In genomic region chr6:25585225-25585624, GRCh38 we compare ENCODE assay signal across 28 cellular contexts.
DNase-seq lines count a peak whose midpoint lies in the region; ATAC-seq and TF ChIP-seq lines count a peak whose summit lies in the region.
"Had no signal": no experiment of that assay in that cellular context is flagged by ENCODE, and none has a peak within 500 bp of the region (broad histone marks: within the 10 kb centered on the region; RNA-seq: fewer than 3 reads in every experiment).

No MANE protein-coding gene starts in this region.

- DNase-seq in body of pancreas = peak in 3 of 4 donors; percentile 41 to 55 (median 46)
- no peak for DNase-seq in activated CD4-positive, alpha-beta T cell treated with anti-CD3 and anti-CD28 coated beads for 36 hours
- DNase-seq: 8988T; ACHN; AML-193; BE2C; C1 segment of cervical spinal cord; Caco-2; Calu3; CD4-positive, alpha-beta memory T cell; CD4-positive, alpha-beta T cell; CD4-positive, CD25-positive, alpha-beta regulatory T cell; CD8-positive, alpha-beta memory T cell; CD8-positive, alpha-beta T cell; COR-L47; DMS 273 treated with DMSO at 0.1 percent for 48 hours; DMS153; DMS53; DMS79; DND-41; EL had no signal

- H3K27me3 ChIP-seq in body of pancreas = no peaks in the 10 kb centered on the region
- H3K27me3 ChIP-seq: BE2C; BLaER1; BLaER1 treated with 17β-estradiol and CSF1 and Interleukin-3, amounts not matched to agents 10 nM and 100 nM had no signal

- intact Hi-C loops in body of pancreas (cut with DNase I) = no loop called here
- intact Hi-C loops in activated CD4-positive, alpha-beta T cell treated with anti-CD3 and anti-CD28 coated beads for 36 hours (cut with DNase I, micrococcal nuclease) = no loop called here

- TF ChIP-seq CTCF in body of pancreas (IDR thresholded peaks at IDR 0.05) = no peak

- H3K9me3 ChIP-seq in body of pancreas = no peaks in the 10 kb centered on the region
- H3K9me3 ChIP-seq: A549, BE2C, Caco-2 had no signal

- peak overlapping the region in 2 of 4 donors; percentile 22 to 52 for H3K27ac ChIP-seq in body of pancreas
- H3K27ac ChIP-seq: 22Rv1; A549; BLaER1; BLaER1 treated with 17β-estradiol and CSF1 and Interleukin-3, amounts not matched to agents 10 nM and 100 nM; C4-2B had no signal

- no peak for TF ChIP-seq POLR2A in body of pancreas (IDR thresholded peaks at IDR 0.05)

- peaks cover 13% of the 10 kb centered on the region for H3K4me1 ChIP-seq in body of pancreas
- H3K4me1 ChIP-seq: A549, BE2C, Caco-2 had no signal

- H3K36me3 Mint-ChIP-seq in activated CD4-positive, alpha-beta T cell treated with anti-CD3 and anti-CD28 coated beads for 36 hours (ENCODE audit: low read depth) = peaks cover 2% of the 10 kb centered on the region
- H3K36me3 Mint-ChIP-seq: CD14-positive monocyte had no signal

- H3K9me3 Mint-ChIP-seq in activated CD4-positive, alpha-beta T cell treated with anti-CD3 and anti-CD28 coated beads for 36 hours (ENCODE audit: low read depth) = no peaks in the 10 kb centered on the region
- H3K9me3 Mint-ChIP-seq: CD4-positive, alpha-beta memory T cell; CD4-positive, alpha-beta T cell; CD8-positive, alpha-beta T cell had no signal

- H3K4me1 Mint-ChIP-seq in activated CD4-positive, alpha-beta T cell treated with anti-CD3 and anti-CD28 coated beads for 36 hours = peaks cover 2% of the 10 kb centered on the region
- H3K4me1 Mint-ChIP-seq: CD14-positive monocyte had no signal

- no peak overlapping the region for H3K27ac Mint-ChIP-seq in activated CD4-positive, alpha-beta T cell treated with anti-CD3 and anti-CD28 coated beads for 36 hours
- H3K27ac Mint-ChIP-seq: B cell; CD14-positive monocyte; CD4-positive, alpha-beta memory T cell; CD4-positive, alpha-beta T cell; CD4-positive, CD25-positive, alpha-beta regulatory T cell; CD8-positive, alpha-beta memory T cell; CD8-positive, alpha-beta T cell had no signal

- 32 to 39% methylated on average over 4 of the region's 4 CpGs for WGBS in body of pancreas, 2 donors

- no peaks in the 10 kb centered on the region for H3K27me3 Mint-ChIP-seq in activated CD4-positive, alpha-beta T cell treated with anti-CD3 and anti-CD28 coated beads for 36 hours
- H3K27me3 Mint-ChIP-seq: B cell; CD4-positive, alpha-beta memory T cell; CD4-positive, alpha-beta T cell; CD4-positive, CD25-positive, alpha-beta regulatory T cell had no signal

- H3K36me3 ChIP-seq in body of pancreas (replicated peaks in 1 of 2; ENCODE audit: insufficient read depth in 1 of 2, low read depth in 2 of 2) = no peaks in the 10 kb centered on the region
- H3K36me3 ChIP-seq: BE2C; BLaER1; BLaER1 treated with 17β-estradiol and CSF1 and Interleukin-3, amounts not matched to agents 10 nM and 100 nM had no signal

- POLR2A ChIA-PET in activated CD4-positive, alpha-beta T cell treated with anti-CD3 and anti-CD28 coated beads for 36 hours (lab: Charles Lee) = no interaction called here

- peak; percentile 81 for ATAC-seq in body of pancreas
- ATAC-seq in activated CD4-positive, alpha-beta T cell treated with anti-CD3 and anti-CD28 coated beads for 36 hours = no peak
- ATAC-seq: A549; CD8-positive, alpha-beta T cell had no signal

- no peak overlapping the region for H3K4me3 ChIP-seq in body of pancreas
- H3K4me3 ChIP-seq: A549; BLaER1; BLaER1 treated with 17β-estradiol and CSF1 and Interleukin-3, amounts not matched to agents 10 nM and 100 nM had no signal

- H3K4me3 Mint-ChIP-seq in activated CD4-positive, alpha-beta T cell treated with anti-CD3 and anti-CD28 coated beads for 36 hours = no peak overlapping the region
- H3K4me3 Mint-ChIP-seq: B cell; CD14-positive monocyte; CD4-positive, alpha-beta memory T cell; CD4-positive, alpha-beta T cell; CD4-positive, CD25-positive, alpha-beta regulatory T cell; CD8-positive, alpha-beta memory T cell; CD8-positive, alpha-beta T cell had no signal

- CTCF ChIA-PET in activated CD4-positive, alpha-beta T cell treated with anti-CD3 and anti-CD28 coated beads for 36 hours (lab: Charles Lee) = no interaction called here
